ENCODE assay signal across 2 cellular contexts in genomic region chr9:95017062-95017461, GRCh38.
TF ChIP-seq lines count a peak whose summit lies in the region.

No MANE protein-coding gene starts in this region.

TF ChIP-seq in liver, 16 proteins besides CTCF, POLR2A, EP300 and RAD21 (continued from another document):
- TF ChIP-seq, protein P1, sequence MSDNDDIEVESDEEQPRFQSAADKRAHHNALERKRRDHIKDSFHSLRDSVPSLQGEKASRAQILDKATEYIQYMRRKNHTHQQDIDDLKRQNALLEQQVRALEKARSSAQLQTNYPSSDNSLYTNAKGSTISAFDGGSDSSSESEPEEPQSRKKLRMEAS (IDR thresholded peaks at IDR 0.05), result no peak
- TF ChIP-seq RXRA (IDR thresholded peaks at IDR 0.05), result no peak
- TF ChIP-seq ZBTB33 (IDR thresholded peaks at IDR 0.05), result no peak
- TF ChIP-seq, protein P2, sequence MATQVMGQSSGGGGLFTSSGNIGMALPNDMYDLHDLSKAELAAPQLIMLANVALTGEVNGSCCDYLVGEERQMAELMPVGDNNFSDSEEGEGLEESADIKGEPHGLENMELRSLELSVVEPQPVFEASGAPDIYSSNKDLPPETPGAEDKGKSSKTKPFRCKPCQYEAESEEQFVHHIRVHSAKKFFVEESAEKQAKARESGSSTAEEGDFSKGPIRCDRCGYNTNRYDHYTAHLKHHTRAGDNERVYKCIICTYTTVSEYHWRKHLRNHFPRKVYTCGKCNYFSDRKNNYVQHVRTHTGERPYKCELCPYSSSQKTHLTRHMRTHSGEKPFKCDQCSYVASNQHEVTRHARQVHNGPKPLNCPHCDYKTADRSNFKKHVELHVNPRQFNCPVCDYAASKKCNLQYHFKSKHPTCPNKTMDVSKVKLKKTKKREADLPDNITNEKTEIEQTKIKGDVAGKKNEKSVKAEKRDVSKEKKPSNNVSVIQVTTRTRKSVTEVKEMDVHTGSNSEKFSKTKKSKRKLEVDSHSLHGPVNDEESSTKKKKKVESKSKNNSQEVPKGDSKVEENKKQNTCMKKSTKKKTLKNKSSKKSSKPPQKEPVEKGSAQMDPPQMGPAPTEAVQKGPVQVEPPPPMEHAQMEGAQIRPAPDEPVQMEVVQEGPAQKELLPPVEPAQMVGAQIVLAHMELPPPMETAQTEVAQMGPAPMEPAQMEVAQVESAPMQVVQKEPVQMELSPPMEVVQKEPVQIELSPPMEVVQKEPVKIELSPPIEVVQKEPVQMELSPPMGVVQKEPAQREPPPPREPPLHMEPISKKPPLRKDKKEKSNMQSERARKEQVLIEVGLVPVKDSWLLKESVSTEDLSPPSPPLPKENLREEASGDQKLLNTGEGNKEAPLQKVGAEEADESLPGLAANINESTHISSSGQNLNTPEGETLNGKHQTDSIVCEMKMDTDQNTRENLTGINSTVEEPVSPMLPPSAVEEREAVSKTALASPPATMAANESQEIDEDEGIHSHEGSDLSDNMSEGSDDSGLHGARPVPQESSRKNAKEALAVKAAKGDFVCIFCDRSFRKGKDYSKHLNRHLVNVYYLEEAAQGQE (IDR thresholded peaks at IDR 0.05), result no peak
- TF ChIP-seq, protein P3, sequence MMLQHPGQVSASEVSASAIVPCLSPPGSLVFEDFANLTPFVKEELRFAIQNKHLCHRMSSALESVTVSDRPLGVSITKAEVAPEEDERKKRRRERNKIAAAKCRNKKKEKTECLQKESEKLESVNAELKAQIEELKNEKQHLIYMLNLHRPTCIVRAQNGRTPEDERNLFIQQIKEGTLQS (IDR thresholded peaks at IDR 0.05), result no peak
- no peak for TF ChIP-seq FOXA1 (IDR thresholded peaks at IDR 0.05)
- TF ChIP-seq JUND (IDR thresholded peaks at IDR 0.05), result no peak
- no peak for TF ChIP-seq EGR1 (IDR thresholded peaks at IDR 0.05; ENCODE audit: low read depth in 2 of 2)
- no peak for TF ChIP-seq HNF4A (conservative IDR thresholded peaks at IDR 0.05)

TF ChIP-seq in HepG2, 621 proteins besides CTCF, POLR2A, EP300 and RAD21 (continued from another document):
- TF ChIP-seq, protein P4, sequence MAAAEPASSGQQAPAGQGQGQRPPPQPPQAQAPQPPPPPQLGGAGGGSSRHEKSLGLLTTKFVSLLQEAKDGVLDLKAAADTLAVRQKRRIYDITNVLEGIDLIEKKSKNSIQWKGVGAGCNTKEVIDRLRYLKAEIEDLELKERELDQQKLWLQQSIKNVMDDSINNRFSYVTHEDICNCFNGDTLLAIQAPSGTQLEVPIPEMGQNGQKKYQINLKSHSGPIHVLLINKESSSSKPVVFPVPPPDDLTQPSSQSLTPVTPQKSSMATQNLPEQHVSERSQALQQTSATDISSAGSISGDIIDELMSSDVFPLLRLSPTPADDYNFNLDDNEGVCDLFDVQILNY (CRISPR knock-in tag; conservative IDR thresholded peaks at IDR 0.05), result no peak
- TF ChIP-seq NR2F1 (CRISPR knock-in tag; IDR thresholded peaks at IDR 0.05) (no peak), SP4 (CRISPR knock-in tag; IDR thresholded peaks at IDR 0.05) (no peak)
